1 cellular context compared by ENCODE assay signal in the genomic region with DNA sequence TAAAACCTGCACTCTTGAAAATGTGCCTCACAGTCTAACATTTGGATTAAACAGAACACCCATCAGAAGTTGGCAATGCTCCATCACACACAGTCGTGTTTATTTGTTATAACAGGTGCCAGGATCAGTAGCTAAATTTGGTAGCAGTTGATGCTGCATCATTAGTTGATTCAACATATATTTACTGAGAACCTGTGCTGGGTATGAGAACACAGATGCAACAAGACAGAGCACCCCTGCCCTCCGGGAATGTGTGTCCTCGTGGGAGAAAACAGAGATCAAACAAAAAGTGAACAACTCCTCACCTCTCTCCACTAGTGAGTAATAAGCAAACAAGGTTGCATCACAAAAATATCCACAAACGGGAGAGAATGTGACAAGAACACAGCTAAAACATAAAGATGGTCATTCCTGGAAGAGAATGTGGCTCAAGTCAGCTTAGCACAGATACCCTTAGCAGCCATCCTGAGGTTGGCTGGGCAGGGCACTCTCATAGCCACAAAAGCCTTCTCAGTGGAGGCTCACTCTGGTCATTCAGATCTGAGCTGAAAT.
A peak's percentile ranks its signal among the peaks of the same experiment; 100 is the strongest.
TF ChIP-seq lines count a peak whose summit lies in the region.

No MANE protein-coding gene starts in this region.

TF ChIP-seq in HEK293, 187 proteins besides CTCF, POLR2A, EP300 and RAD21 (continued from another document and continues in another):
- TF ChIP-seq ZBTB20 (tag by site-specific recombination; IDR thresholded peaks at IDR 0.05) (peak; percentile 64), ZNF157 (tag by site-specific recombination; IDR thresholded peaks at IDR 0.05) (no peak), ZFP69B (tag by site-specific recombination; IDR thresholded peaks at IDR 0.05) (0 out of 2 replicates have a peak, but pooled peaks have one; percentile 20), GLIS1 (tag by site-specific recombination; IDR thresholded peaks at IDR 0.05) (no peak), ZFP3 (tag by site-specific recombination; IDR thresholded peaks at IDR 0.05; ENCODE audit: low read depth) (no peak), TRIM28 (IDR thresholded peaks at IDR 0.05; ENCODE audit: borderline replicate concordance, low read length) (no peak), ZNF433 (tag by site-specific recombination; IDR thresholded peaks at IDR 0.05; ENCODE audit: low read depth) (no peak), ZNF621 (tag by site-specific recombination; IDR thresholded peaks at IDR 0.05) (no peak), ZNF677 (tag by site-specific recombination; IDR thresholded peaks at IDR 0.05) (no peak), ZNF792 (tag by site-specific recombination; IDR thresholded peaks at IDR 0.05) (no peak), ZNF23 (tag by site-specific recombination; IDR thresholded peaks at IDR 0.05; ENCODE audit: borderline replicate concordance) (no peak), OSR2 (tag by site-specific recombination; IDR thresholded peaks at IDR 0.05) (peak; percentile 89), WT1 (tag by site-specific recombination; IDR thresholded peaks at IDR 0.05) (no peak), IKZF3 (tag by site-specific recombination; IDR thresholded peaks at IDR 0.05) (0 out of 2 replicates have a peak, but pooled peaks have one; percentile 23), ZNF292 (tag by site-specific recombination; IDR thresholded peaks at IDR 0.05; ENCODE audit: borderline replicate concordance, low read depth) (no peak), ZXDB (tag by site-specific recombination; IDR thresholded peaks at IDR 0.05) (no peak), ZNF404 (tag by site-specific recombination; IDR thresholded peaks at IDR 0.05) (no peak), ZNF610 (tag by site-specific recombination; IDR thresholded peaks at IDR 0.05; ENCODE audit: borderline replicate concordance) (no peak), ELK4 (IDR thresholded peaks at IDR 0.05; ENCODE audit: borderline replicate concordance, low read depth, low read length) (no peak), PRDM4 (tag by site-specific recombination; IDR thresholded peaks at IDR 0.05) (no peak), ZFHX2 (tag by site-specific recombination; conservative IDR thresholded peaks at IDR 0.05) (no peak), ZNF658 (tag by site-specific recombination; IDR thresholded peaks at IDR 0.05) (no peak), BCL11A (tag by site-specific recombination; IDR thresholded peaks at IDR 0.05; ENCODE audit: low read depth) (no peak), ZNF280C (tag by site-specific recombination; IDR thresholded peaks at IDR 0.05) (no peak), ZNF10 (tag by site-specific recombination; IDR thresholded peaks at IDR 0.05) (peak; percentile 79), ZBTB48 (tag by site-specific recombination; IDR thresholded peaks at IDR 0.05) (no peak; the same call in none of the 2 replicates), ZNF391 (tag by site-specific recombination; IDR thresholded peaks at IDR 0.05; ENCODE audit: borderline replicate concordance, low read depth) (no peak), ZNF843 (tag by site-specific recombination; IDR thresholded peaks at IDR 0.05) (0 out of 2 replicates have a peak, but pooled peaks have one; percentile 58), KLF8 (tag by site-specific recombination; IDR thresholded peaks at IDR 0.05) (no peak), ZNF112 (tag by site-specific recombination; IDR thresholded peaks at IDR 0.05) (no peak), ZNF214 (tag by site-specific recombination; IDR thresholded peaks at IDR 0.05; ENCODE audit: borderline replicate concordance) (no peak), GFI1B (tag by site-specific recombination; IDR thresholded peaks at IDR 0.05) (no peak), HOXD13 (CRISPR knock-in tag; IDR thresholded peaks at IDR 0.05; ENCODE audit: borderline replicate concordance) (no peak), ZNF169 (tag by site-specific recombination; IDR thresholded peaks at IDR 0.05) (no peak), ZBTB6 (tag by site-specific recombination; IDR thresholded peaks at IDR 0.05) (no peak)
- TF ChIP-seq, protein P1, sequence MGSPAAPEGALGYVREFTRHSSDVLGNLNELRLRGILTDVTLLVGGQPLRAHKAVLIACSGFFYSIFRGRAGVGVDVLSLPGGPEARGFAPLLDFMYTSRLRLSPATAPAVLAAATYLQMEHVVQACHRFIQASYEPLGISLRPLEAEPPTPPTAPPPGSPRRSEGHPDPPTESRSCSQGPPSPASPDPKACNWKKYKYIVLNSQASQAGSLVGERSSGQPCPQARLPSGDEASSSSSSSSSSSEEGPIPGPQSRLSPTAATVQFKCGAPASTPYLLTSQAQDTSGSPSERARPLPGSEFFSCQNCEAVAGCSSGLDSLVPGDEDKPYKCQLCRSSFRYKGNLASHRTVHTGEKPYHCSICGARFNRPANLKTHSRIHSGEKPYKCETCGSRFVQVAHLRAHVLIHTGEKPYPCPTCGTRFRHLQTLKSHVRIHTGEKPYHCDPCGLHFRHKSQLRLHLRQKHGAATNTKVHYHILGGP (tag by site-specific recombination; IDR thresholded peaks at IDR 0.05) = 0 out of 2 replicates have a peak, but pooled peaks have one; percentile 5
- TF ChIP-seq, protein P2, sequence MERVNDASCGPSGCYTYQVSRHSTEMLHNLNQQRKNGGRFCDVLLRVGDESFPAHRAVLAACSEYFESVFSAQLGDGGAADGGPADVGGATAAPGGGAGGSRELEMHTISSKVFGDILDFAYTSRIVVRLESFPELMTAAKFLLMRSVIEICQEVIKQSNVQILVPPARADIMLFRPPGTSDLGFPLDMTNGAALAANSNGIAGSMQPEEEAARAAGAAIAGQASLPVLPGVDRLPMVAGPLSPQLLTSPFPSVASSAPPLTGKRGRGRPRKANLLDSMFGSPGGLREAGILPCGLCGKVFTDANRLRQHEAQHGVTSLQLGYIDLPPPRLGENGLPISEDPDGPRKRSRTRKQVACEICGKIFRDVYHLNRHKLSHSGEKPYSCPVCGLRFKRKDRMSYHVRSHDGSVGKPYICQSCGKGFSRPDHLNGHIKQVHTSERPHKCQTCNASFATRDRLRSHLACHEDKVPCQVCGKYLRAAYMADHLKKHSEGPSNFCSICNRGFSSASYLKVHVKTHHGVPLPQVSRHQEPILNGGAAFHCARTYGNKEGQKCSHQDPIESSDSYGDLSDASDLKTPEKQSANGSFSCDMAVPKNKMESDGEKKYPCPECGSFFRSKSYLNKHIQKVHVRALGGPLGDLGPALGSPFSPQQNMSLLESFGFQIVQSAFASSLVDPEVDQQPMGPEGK (tag by site-specific recombination; IDR thresholded peaks at IDR 0.05) = no peak
- TF ChIP-seq, protein P3, sequence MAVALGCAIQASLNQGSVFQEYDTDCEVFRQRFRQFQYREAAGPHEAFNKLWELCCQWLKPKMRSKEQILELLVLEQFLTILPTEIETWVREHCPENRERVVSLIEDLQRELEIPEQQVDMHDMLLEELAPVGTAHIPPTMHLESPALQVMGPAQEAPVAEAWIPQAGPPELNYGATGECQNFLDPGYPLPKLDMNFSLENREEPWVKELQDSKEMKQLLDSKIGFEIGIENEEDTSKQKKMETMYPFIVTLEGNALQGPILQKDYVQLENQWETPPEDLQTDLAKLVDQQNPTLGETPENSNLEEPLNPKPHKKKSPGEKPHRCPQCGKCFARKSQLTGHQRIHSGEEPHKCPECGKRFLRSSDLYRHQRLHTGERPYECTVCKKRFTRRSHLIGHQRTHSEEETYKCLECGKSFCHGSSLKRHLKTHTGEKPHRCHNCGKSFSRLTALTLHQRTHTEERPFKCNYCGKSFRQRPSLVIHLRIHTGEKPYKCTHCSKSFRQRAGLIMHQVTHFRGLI (tag by site-specific recombination; IDR thresholded peaks at IDR 0.05) = no peak
- TF ChIP-seq, protein P4, sequence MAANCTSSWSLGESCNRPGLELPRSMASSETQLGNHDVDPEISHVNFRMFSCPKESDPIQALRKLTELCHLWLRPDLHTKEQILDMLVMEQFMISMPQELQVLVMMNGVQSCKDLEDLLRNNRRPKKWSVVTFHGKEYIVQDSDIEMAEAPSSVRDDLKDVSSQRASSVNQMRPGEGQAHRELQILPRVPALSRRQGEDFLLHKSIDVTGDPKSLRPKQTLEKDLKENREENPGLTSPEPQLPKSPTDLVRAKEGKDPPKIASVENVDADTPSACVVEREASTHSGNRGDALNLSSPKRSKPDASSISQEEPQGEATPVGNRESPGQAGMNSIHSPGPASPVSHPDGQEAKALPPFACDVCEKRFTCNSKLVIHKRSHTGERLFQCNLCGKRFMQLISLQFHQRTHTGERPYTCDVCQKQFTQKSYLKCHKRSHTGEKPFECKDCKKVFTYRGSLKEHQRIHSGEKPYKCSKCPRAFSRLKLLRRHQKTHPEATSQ (tag by site-specific recombination; IDR thresholded peaks at IDR 0.05) = no peak
- TF ChIP-seq, protein P5, sequence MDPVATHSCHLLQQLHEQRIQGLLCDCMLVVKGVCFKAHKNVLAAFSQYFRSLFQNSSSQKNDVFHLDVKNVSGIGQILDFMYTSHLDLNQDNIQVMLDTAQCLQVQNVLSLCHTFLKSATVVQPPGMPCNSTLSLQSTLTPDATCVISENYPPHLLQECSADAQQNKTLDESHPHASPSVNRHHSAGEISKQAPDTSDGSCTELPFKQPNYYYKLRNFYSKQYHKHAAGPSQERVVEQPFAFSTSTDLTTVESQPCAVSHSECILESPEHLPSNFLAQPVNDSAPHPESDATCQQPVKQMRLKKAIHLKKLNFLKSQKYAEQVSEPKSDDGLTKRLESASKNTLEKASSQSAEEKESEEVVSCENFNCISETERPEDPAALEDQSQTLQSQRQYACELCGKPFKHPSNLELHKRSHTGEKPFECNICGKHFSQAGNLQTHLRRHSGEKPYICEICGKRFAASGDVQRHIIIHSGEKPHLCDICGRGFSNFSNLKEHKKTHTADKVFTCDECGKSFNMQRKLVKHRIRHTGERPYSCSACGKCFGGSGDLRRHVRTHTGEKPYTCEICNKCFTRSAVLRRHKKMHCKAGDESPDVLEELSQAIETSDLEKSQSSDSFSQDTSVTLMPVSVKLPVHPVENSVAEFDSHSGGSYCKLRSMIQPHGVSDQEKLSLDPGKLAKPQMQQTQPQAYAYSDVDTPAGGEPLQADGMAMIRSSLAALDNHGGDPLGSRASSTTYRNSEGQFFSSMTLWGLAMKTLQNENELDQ (tag by site-specific recombination; IDR thresholded peaks at IDR 0.05; ENCODE audit: low read depth) = no peak
